ENCODE assay signal across 13 cellular contexts in the genomic region with DNA sequence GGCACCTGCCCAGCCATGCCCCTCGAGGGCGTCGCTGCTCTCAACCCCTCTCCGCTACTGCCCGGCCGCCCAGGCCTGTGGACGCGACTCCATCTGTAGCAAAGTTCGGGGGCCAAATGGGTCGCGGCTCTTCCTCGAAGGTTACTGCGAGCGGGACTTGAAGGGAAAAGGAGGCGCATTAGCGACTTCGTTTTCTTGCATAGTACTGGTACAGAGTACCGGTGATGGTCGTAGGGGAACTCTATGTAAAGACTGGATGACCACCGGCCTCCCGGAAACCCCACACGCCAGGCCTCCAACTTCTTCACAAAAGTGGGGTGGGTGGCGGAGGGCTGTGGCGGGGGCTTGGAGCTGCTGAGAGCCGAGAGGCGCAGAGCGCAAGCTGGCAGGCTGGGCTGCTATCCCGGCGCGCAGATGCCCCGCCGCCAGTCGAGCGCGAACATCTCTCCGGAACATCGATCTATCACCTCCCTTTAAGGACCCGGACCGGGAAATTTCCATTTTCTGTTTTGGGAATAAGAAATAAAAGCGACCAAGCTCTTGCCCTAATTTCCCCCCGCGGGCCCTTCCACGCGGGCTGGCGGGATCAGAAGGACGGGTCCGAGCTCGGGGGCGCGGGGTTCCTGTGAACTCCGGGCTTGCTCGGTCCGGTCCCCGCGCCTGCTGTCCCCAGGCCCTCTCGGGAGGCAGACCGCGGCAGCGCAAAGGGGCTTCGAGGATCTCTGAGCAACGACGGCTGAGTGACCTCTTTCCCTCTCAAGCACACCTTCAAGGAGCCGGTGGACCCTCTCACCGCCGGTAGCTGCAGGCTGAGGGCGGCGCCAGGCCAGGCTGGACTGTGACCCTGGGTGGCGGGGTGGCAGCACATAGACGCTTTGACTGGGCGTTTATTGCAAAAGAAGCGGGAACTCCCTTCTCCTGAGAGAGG. TPM values are rescaled to one million over a fixed set of nuclear protein-coding genes. Genes with fewer than 3 reads are reported as not detected.
DNase-seq lines count a peak whose midpoint lies in the region; TF ChIP-seq lines count a peak whose summit lies in the region.
"Had no signal": no experiment of that assay in that cellular context is flagged by ENCODE, and none has a peak within 500 bp of the region (broad histone marks: within the 10 kb centered on the region; RNA-seq: fewer than 3 reads in every experiment).

No MANE protein-coding gene starts in this region.

- peaks cover 4% of the 10 kb centered on the region for H3K36me3 Mint-ChIP-seq in glutamatergic neuron (ENCODE audit: unreplicated experiment)
- no peaks in the 10 kb centered on the region for H3K36me3 Mint-ChIP-seq in neural crest cell (ENCODE audit: low read depth)

- peak overlapping the region; percentile 24 for H3K4me3 ChIP-seq in NT2/D1 (ENCODE audit: insufficient read length, low read depth)

- H3K4me3 Mint-ChIP-seq in glutamatergic neuron (ENCODE audit: unreplicated experiment): peak overlapping the region; percentile 81
- peak overlapping the region; percentile 51 for H3K4me3 Mint-ChIP-seq in neural crest cell
- H3K4me3 Mint-ChIP-seq: naive B cell had no signal

- H3K27ac Mint-ChIP-seq in glutamatergic neuron (ENCODE audit: unreplicated experiment) (no peak overlapping the region), neural crest cell (ENCODE audit: unreplicated experiment) (no peak overlapping the region)
- H3K27ac Mint-ChIP-seq: naive B cell had no signal

- peaks cover 87% of the 10 kb centered on the region for H3K27me3 ChIP-seq in NT2/D1 (ENCODE audit: insufficient read depth, insufficient read length)

- TF ChIP-seq CTCF in glutamatergic neuron (IDR thresholded peaks at IDR 0.05; ENCODE audit: partially characterized antibody, unreplicated experiment) (no peak), neural crest cell (conservative IDR thresholded peaks at IDR 0.05) (no peak)

- H3K4me1 Mint-ChIP-seq in glutamatergic neuron (ENCODE audit: low read depth, unreplicated experiment) (peaks cover 10% of the 10 kb centered on the region), neural crest cell (peaks cover 10% of the 10 kb centered on the region)
- H3K4me1 Mint-ChIP-seq: naive B cell had no signal

- H3K27me3 Mint-ChIP-seq in glutamatergic neuron (ENCODE audit: unreplicated experiment) (peaks cover 22% of the 10 kb centered on the region), neural crest cell (ENCODE audit: low read depth) (peaks cover 95% of the 10 kb centered on the region)

- H3K9ac ChIP-seq in NT2/D1 (ENCODE audit: insufficient read length, low read depth): peak overlapping the region; percentile 21

- DNase-seq in AG20443 (ENCODE audit: low spot score): peak; percentile 20
- no peak for DNase-seq in NT2/D1 (ENCODE audit: low read depth, low spot score)
- DNase-seq in glutamatergic neuron: peak; percentile 62
- no peak for DNase-seq in neural crest cell (ENCODE audit: low read depth, low spot score)
- no peak for DNase-seq in NCI-H2196 treated with DMSO at 0.1 percent for 48 hours (lab: John Stamatoyannopoulos, UW; ENCODE audit: unreplicated experiment)
- no peak for DNase-seq in UCSD-AML1 (lab: John Stamatoyannopoulos, UW; ENCODE audit: unreplicated experiment)
- DNase-seq in middle frontal gyrus (ENCODE audit: extremely low spot score, low spot score): no peak
- no peak for DNase-seq in T-helper 1 cell
- DNase-seq: activated CD8-positive, alpha-beta memory T cell treated with anti-CD3 and anti-CD28 coated beads, Interleukin-2, amount 50 U/mL, for 4 hours; amniotic stem cell; naive B cell; NCI-H524 treated with DMSO at 0.1 percent for 48 hours; stimulated activated CD4-positive, alpha-beta T cell treated with anti-CD3 and anti-CD28 coated beads, Interleukin-12 subunit alpha, Interleukin-12 subunit beta, amount 100 ng/mL, for 4 hours had no signal

- no peaks in the 10 kb centered on the region for H3K9me3 ChIP-seq in NT2/D1 (ENCODE audit: insufficient read depth, low read length)

- no peaks in the 10 kb centered on the region for H3K4me1 ChIP-seq in NT2/D1 (ENCODE audit: insufficient read depth, insufficient read length)

- H3K36me3 ChIP-seq in NT2/D1 (ENCODE audit: insufficient read depth, insufficient read length, low read length): no peaks in the 10 kb centered on the region

- H3K9me3 Mint-ChIP-seq in glutamatergic neuron (ENCODE audit: unreplicated experiment) (peaks cover 14% of the 10 kb centered on the region), neural crest cell (no peaks in the 10 kb centered on the region)

RNA-seq across cellular contexts. Expression of a gene that starts 12.2 kb away (rescaled TPM):
- 12.7 TPM for total RNA-seq in glutamatergic neuron (ENCODE audit: unreplicated experiment)
- total RNA-seq in neural crest cell: not detected in 2 replicates

Comparison
In these comparisons a context has a peak if more than half of its experiments do, and no peak if none do; other contexts are left out.
1. DNase-seq: peak in AG20443 (single experiment) and glutamatergic neuron (single experiment); none in NT2/D1 (single experiment), neural crest cell (single experiment), NCI-H2196 treated with DMSO at 0.1 percent for 48 hours (single experiment), UCSD-AML1 (single experiment), middle frontal gyrus (single experiment) and T-helper 1 cell (0 of 5).
2. RNA of a gene that starts 12.2 kb away (total RNA-seq): 12.7 TPM in glutamatergic neuron (single experiment); not detected in neural crest cell; every median in the first group is over 10 times any median in the second.